10 cellular contexts compared by ENCODE assay signal in the genomic region with DNA sequence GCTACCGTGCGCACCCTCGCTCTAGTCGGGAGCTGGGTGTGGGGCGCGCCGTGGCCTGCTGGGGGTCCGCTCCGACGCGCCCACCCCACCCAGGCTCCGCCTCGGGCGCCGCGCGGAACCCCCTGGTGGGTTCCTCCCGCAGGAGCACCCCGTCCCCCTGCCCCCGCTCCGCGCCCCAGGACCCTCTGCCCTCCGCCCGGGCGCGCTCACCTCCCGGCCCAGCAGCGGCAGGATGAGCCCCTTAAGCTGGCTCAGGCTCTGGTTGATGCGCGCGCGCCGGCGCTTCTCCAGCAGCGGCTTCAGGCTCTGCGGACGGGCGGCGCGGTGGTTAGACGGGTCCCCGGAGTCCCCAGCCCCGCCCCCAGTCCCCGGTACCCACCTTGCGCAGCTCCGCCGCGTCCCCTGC. TPM values are rescaled to one million over a fixed set of nuclear protein-coding genes. Genes with fewer than 3 reads are reported as not detected.
DNase-seq lines count a peak whose midpoint lies in the region; ATAC-seq and TF ChIP-seq lines count a peak whose summit lies in the region.
"Had no signal": no experiment of that assay in that cellular context is flagged by ENCODE, and none has a peak within 500 bp of the region (broad histone marks: within the 10 kb centered on the region; RNA-seq: fewer than 3 reads in every experiment).

No MANE protein-coding gene starts in this region.

- H3K9me3 ChIP-seq in Peyer's patch (peaks cover 0 to 3% (median 0%) of the 10 kb centered on the region in 4 donors), right cardiac atrium (ENCODE audit: control insufficient read depth, low read length) (no peaks in the 10 kb centered on the region)

- peak overlapping the region in 3 of 4 donors; percentile 9 to 29 (median 19) for H3K27ac ChIP-seq in Peyer's patch
- H3K27ac ChIP-seq in right cardiac atrium (ENCODE audit: low read length), result no peak overlapping the region
- peak overlapping the region in 17 of 21 experiments; percentile 17 to 84 (median 64) for H3K27ac ChIP-seq in skin epidermis

- H3K27me3 ChIP-seq in Peyer's patch (peaks cover 0 to 37% of the 10 kb centered on the region in 2 donors), right cardiac atrium (ENCODE audit: control insufficient read depth, insufficient read depth) (no peaks in the 10 kb centered on the region)

- peaks cover 3 to 55% (median 31%) of the 10 kb centered on the region in 4 donors for H3K4me1 ChIP-seq in Peyer's patch
- no peaks in the 10 kb centered on the region for H3K4me1 ChIP-seq in right cardiac atrium (ENCODE audit: control insufficient read depth, insufficient read depth, low read length)

- H3K4me3 ChIP-seq in Peyer's patch (peak overlapping the region; percentile 4 to 58 (median 48)), right cardiac atrium (ENCODE audit: low read length) (peak overlapping the region; percentile 46), skin epidermis (peak overlapping the region; percentile 25 to 53 (median 37))

- H3K36me3 ChIP-seq in Peyer's patch, result no peaks in the 10 kb centered on the region

- TF ChIP-seq POLR2A in Peyer's patch (IDR thresholded peaks at IDR 0.05), result no peak

- TF ChIP-seq CTCF in Peyer's patch (IDR thresholded peaks at IDR 0.05) (no peak), GM20000 (IDR thresholded peaks at IDR 0.05; ENCODE audit: extremely low read depth, missing control alignments) (no peak)

- intact Hi-C loops in right cardiac atrium (cut with DNase I), result no loop called here

- DNase-seq in NCI-H2227 (lab: John Stamatoyannopoulos, UW; ENCODE audit: unreplicated experiment) (peak; percentile 67), NCI-H2227 treated with DMSO at 0.1 percent for 48 hours (lab: John Stamatoyannopoulos, UW) (no peak), Peyer's patch (no peak), right cardiac atrium (no peak), GM20000 (ENCODE audit: low spot score) (no peak), NCI-H345 (lab: John Stamatoyannopoulos, UW) (no peak)
- DNase-seq: central memory CD4-positive, alpha-beta T cell; NCI-H1092 treated with DMSO at 0.1 percent for 48 hours had no signal

- WGBS in right cardiac atrium, result 2% methylated on average over 48 of the region's 48 CpGs

- no peak for ATAC-seq in right cardiac atrium
- ATAC-seq in HG03025 (IDR thresholded peaks at IDR 0.05; ENCODE audit: low FRiP score, unreplicated experiment), result no peak

RNA-seq across cellular contexts. Expression of a gene that starts 0.3 kb away (rescaled TPM):
- total RNA-seq in Peyer's patch, result 10 to 100 TPM in 1 of 4 donors, 1 to 10 TPM in 3; 2.5 to 15.9 (median 5.2) TPM
- under 1 TPM in 1 of 4 donors, not detected in 3; 0.17 TPM for total RNA-seq in right cardiac atrium
- not detected for polyA plus RNA-seq in right cardiac atrium

RNA-seq across cellular contexts. Expression of a gene that starts 5.2 kb away (rescaled TPM):
- total RNA-seq in Peyer's patch, result 100 to 1,000 TPM in 3 of 4 donors, 10 to 100 TPM in 1; 17.3 to 390 (median 306) TPM
- total RNA-seq in right cardiac atrium, result 1 to 10 TPM in 2 of 4 donors, under 1 TPM in 2; 0.37 to 1.7 (median 0.84) TPM
- 0.23 TPM for polyA plus RNA-seq in right cardiac atrium

RNA-seq across cellular contexts. Expression of a gene that starts 25.8 kb away (rescaled TPM):
- 10 to 100 TPM; 38.4 to 93.2 (median 67.1) TPM for total RNA-seq in Peyer's patch
- 1 to 10 TPM; 5.9 to 9.5 (median 7.9) TPM for total RNA-seq in right cardiac atrium
- polyA plus RNA-seq in right cardiac atrium, result 7.5 TPM

RNA-seq across cellular contexts. Expression of a gene that starts 46.6 kb away (rescaled TPM):
- total RNA-seq in Peyer's patch, result 10 to 100 TPM; 31.0 to 88.4 (median 61.5) TPM
- total RNA-seq in right cardiac atrium, result 1 to 10 TPM; 4.4 to 6.4 (median 5.1) TPM
- 6.6 TPM for polyA plus RNA-seq in right cardiac atrium

Comparison
In these comparisons a context has a peak if more than half of its experiments do, and no peak if none do; other contexts are left out.
1. RNA of a gene that starts 5.2 kb away (total RNA-seq): 17.3 to 390 TPM in Peyer's patch; 0.37 to 1.7 TPM in right cardiac atrium; every median in the first group is over 4 times any median in the second.
2. Peak in every context shown above with its lines, with median percentiles within 50 percentile points of each other: H3K4me3 ChIP-seq.